ENCODE assay signal across 29 cellular contexts in the genomic region with DNA sequence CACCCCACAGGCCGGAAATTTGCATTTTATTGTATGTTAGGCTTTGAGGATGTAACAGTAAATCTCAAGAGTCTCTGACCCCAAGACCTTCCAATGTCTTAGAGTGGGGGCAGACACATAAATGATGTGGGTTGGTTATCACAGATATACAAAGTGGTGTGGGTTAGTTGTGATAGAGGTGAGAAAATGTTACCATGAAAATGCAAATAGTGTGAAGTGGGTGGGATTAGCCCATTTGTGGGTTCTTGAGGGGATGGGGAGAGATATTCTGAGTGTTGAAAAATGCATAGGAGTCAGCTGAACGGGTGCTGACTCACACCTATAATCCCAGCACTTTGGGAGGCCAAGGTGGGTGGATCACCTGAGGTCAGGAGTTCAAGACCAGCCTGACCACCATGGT. TPM values are rescaled to one million over a fixed set of nuclear protein-coding genes. Genes with fewer than 3 reads are reported as not detected.
DNase-seq lines count a peak whose midpoint lies in the region; ATAC-seq, FAIRE-seq and TF ChIP-seq lines count a peak whose summit lies in the region.
"Had no signal": no experiment of that assay in that cellular context is flagged by ENCODE, and none has a peak within 500 bp of the region (broad histone marks: within the 10 kb centered on the region; RNA-seq: fewer than 3 reads in every experiment).

No MANE protein-coding gene starts in this region.

- H3K79me2 ChIP-seq in K562 (ENCODE audit: control insufficient read depth, insufficient read depth, low read length) = no peaks in the 10 kb centered on the region

- H3K36me3 ChIP-seq in K562 (ENCODE audit: control insufficient read depth, insufficient read depth, low read length) = no peaks in the 10 kb centered on the region
- no peaks in the 10 kb centered on the region for H3K36me3 ChIP-seq in neutrophil
- H3K36me3 ChIP-seq: Peyer's patch had no signal

- no peak overlapping the region for H3K9ac ChIP-seq in K562 (ENCODE audit: insufficient read depth in 1 of 2, low read depth in 2 of 2, low read length in 2 of 2)

- POLR2A ChIA-PET in K562 (lab: Yijun Ruan, JAX) = no interaction called here

- ATAC-seq in K562 (no peak), HG02588 (IDR thresholded peaks at IDR 0.05; ENCODE audit: unreplicated experiment) (no peak), HG03460 (IDR thresholded peaks at IDR 0.05; ENCODE audit: unreplicated experiment) (no peak)
- ATAC-seq: HepG2 had no signal

- H3K9me3 Mint-ChIP-seq in T-helper 2 cell treated with Interferon-gamma antibody and Interleukin-4, amounts not matched to agents 5 μg/mL and 100 μg/mL, for 36 hours = no peaks in the 10 kb centered on the region

- DNase-seq in stimulated activated CD4-positive, alpha-beta T cell treated with anti-CD3 and anti-CD28 coated beads, Interleukin-4, amount 100 ng/mL, for 24 hours = peak; percentile 8
- DNase-seq in stimulated activated CD4-positive, alpha-beta T cell treated with anti-CD3 and anti-CD28 coated beads, Interleukin-12 subunit alpha, Interleukin-12 subunit beta, amount 100 ng/mL, for 4 hours = no peak
- peak; percentile 32 for DNase-seq in T-helper 2 cell treated with Interferon-gamma antibody and Interleukin-4, amounts not matched to agents 5 μg/mL and 100 μg/mL, for 36 hours (ENCODE audit: low spot score)
- DNase-seq in K562 (ENCODE audit: extremely low read depth in 1 of 4, low spot score in 3 of 4) = no peak
- no peak for DNase-seq in GM13977 (ENCODE audit: low spot score)
- DNase-seq: C1 segment of cervical spinal cord; Caco-2; CD4-positive, alpha-beta memory T cell; DMS 273 treated with DMSO at 0.1 percent for 48 hours; DMS79; EL; GDM1; Kasumi-1; MV-4-11; NCI-H1105; NCI-H1436 treated with DMSO at 0.1 percent for 48 hours; NCI-H187 treated with DMSO at 0.1 percent for 48 hours; NCI-H2107; NCI-H526 treated with DMSO at 0.1 percent for 48 hours; Peyer's patch; SIG-M5 had no signal

- TF ChIP-seq CTCF in K562 (IDR thresholded peaks at IDR 0.05 in 2 of 3, conservative IDR thresholded peaks at IDR 0.05 in 1 of 3; ENCODE audit: insufficient read depth in 2 of 3, low read depth in 1 of 3, low read length in 3 of 3) (no peak), neutrophil (IDR thresholded peaks at IDR 0.05) (no peak), GM13977 (IDR thresholded peaks at IDR 0.05; ENCODE audit: extremely low read depth, insufficient read depth, missing control alignments) (no peak)

- TF ChIP-seq POLR2A in K562 (conservative IDR thresholded peaks at IDR 0.05) = no peak

- no peak overlapping the region for H3K27ac Mint-ChIP-seq in T-helper 2 cell treated with Interferon-gamma antibody and Interleukin-4, amounts not matched to agents 5 μg/mL and 100 μg/mL, for 36 hours

- in situ Hi-C loops in K562 (cut with MboI) = no loop called here
- in situ Hi-C loops in GM13977 (cut with MboI; ENCODE audit: low pct_unique_long_range_greater_than_20kb, low sequenced_read_pairs, unreplicated experiment) = no loop called here

- no peaks in the 10 kb centered on the region for H4K20me1 ChIP-seq in K562 (replicated peaks; ENCODE audit: control insufficient read depth, insufficient read depth, low read length)

- whole genome bisulfite sequencing in K562 (ENCODE audit: insufficient coverage, low coverage, missing lambda C conversion rate) = 54% methylated on average over 2 of the region's 2 CpGs

- no peaks in the 10 kb centered on the region for H3K9me1 ChIP-seq in K562 (ENCODE audit: control insufficient read depth, insufficient read depth, low read length)

- H3K4me3 ChIP-seq in K562 (no peak overlapping the region), neutrophil (ENCODE audit: low read depth in 1 of 2, low read length in 1 of 2) (no peak overlapping the region)
- H3K4me3 ChIP-seq: Peyer's patch, SK-N-MC had no signal

- H3K4me2 ChIP-seq in K562 (ENCODE audit: insufficient read depth, low read length) = no peak overlapping the region

- H3K27me3 ChIP-seq in K562 (ENCODE audit: control insufficient read depth in 2 of 2, insufficient read depth in 2 of 2, low read length in 2 of 2) (no peaks in the 10 kb centered on the region), neutrophil (no peaks in the 10 kb centered on the region)
- H3K27me3 ChIP-seq: Peyer's patch had no signal

- H3K4me3 Mint-ChIP-seq in T-helper 2 cell treated with Interferon-gamma antibody and Interleukin-4, amounts not matched to agents 5 μg/mL and 100 μg/mL, for 36 hours = no peak overlapping the region

- H2AFZ ChIP-seq in K562 (ENCODE audit: low read depth, low read length) = no peak overlapping the region

- intact Hi-C loops in K562 (cut with micrococcal nuclease) = no loop called here

- BruUV-seq in K562 (replicated peaks; lab: Mats Ljungman, UMichigan) = no TSS peak

- H3K27me3 Mint-ChIP-seq in T-helper 2 cell treated with Interferon-gamma antibody and Interleukin-4, amounts not matched to agents 5 μg/mL and 100 μg/mL, for 36 hours (ENCODE audit: low read depth) = peaks cover 13% of the 10 kb centered on the region

- no peaks in the 10 kb centered on the region for H3K36me3 Mint-ChIP-seq in T-helper 2 cell treated with Interferon-gamma antibody and Interleukin-4, amounts not matched to agents 5 μg/mL and 100 μg/mL, for 36 hours (ENCODE audit: low read depth)
- H3K36me3 Mint-ChIP-seq: CD4-positive, alpha-beta memory T cell had no signal

- FAIRE-seq in K562 (lab: Jason Lieb, UNC) = no peak
- FAIRE-seq: GM12891, GM19239, H54, HepG2 had no signal

- CTCF ChIA-PET in K562 (lab: Yijun Ruan, JAX; ENCODE audit: low intra/inter-chr PET ratio) = no interaction called here

- no peak for TF ChIP-seq EP300 in K562 (IDR thresholded peaks at IDR 0.05; ENCODE audit: low read length)

- TF ChIP-seq RAD21 in K562 (CRISPR knock-in tag; conservative IDR thresholded peaks at IDR 0.05 in 1 of 2, IDR thresholded peaks at IDR 0.05 in 1 of 2) = no peak

- H3K27ac ChIP-seq in K562 (ENCODE audit: extremely low read depth, low read depth, low read length) (no peak overlapping the region), neutrophil (peak overlapping the region; percentile 69)
- H3K27ac ChIP-seq: Peyer's patch had no signal

- H3K9me3 ChIP-seq in K562 (replicated peaks; ENCODE audit: control insufficient read depth, insufficient read depth, low read depth, low read length) (no peaks in the 10 kb centered on the region), neutrophil (no peaks in the 10 kb centered on the region)
- H3K9me3 ChIP-seq: Caco-2, Peyer's patch had no signal

- peaks cover 16% of the 10 kb centered on the region for H3K4me1 Mint-ChIP-seq in T-helper 2 cell treated with Interferon-gamma antibody and Interleukin-4, amounts not matched to agents 5 μg/mL and 100 μg/mL, for 36 hours (ENCODE audit: low read depth)

- H3K4me1 ChIP-seq in K562 (replicated peaks in 1 of 2; ENCODE audit: control insufficient read depth in 2 of 2, insufficient read depth in 2 of 2, low read length in 2 of 2) (peaks cover 0 to 15% of the 10 kb centered on the region in 2 experiments; a peak in 4 of 5 replicates), neutrophil (ENCODE audit: control insufficient read depth in 1 of 2, insufficient read depth in 1 of 2, low read depth in 1 of 2, low read length in 1 of 2) (peaks cover 55 to 82% of the 10 kb centered on the region in 2 experiments)
- H3K4me1 ChIP-seq: Caco-2 had no signal

TF ChIP-seq in K562, 482 proteins besides CTCF, POLR2A, EP300 and RAD21 (continues in another document):
- TF ChIP-seq MYC (IDR thresholded peaks at IDR 0.05; ENCODE audit: low read depth, low read length) (no peak), MYC (CRISPR knock-in tag; IDR thresholded peaks at IDR 0.05; ENCODE audit: borderline replicate concordance, low read depth) (no peak)

RNA-seq across cellular contexts. Expression of a gene that starts 7.9 kb away (rescaled TPM):
- 42.1 and 93.4 TPM in 2 replicates for total RNA-seq in K562 (2011; cell fraction: chromatin; rRNA removed; ENCODE audit: low replicate concordance)
- 32.7 and 49.0 TPM in 2 replicates for total RNA-seq in K562 (2011; cell fraction: nucleolus; rRNA removed)
- 61.5 and 67.7 TPM in 2 replicates for total RNA-seq in K562 (2011; cell fraction: nucleoplasm; rRNA removed)
- total RNA-seq in K562 (2014; rRNA removed) (20.3 and 24.3 TPM in 2 replicates), K562 (2014; rRNA removed; fragmentation: Illumina TruSeq; extraction: Trizol) (21.8 and 29.5 TPM in 2 replicates), K562 (2015; rRNA removed; fragmentation: Illumina TruSeq; extraction: Trizol) (23.8 and 25.4 TPM in 2 replicates), K562 (2021) (35.4 and 39.5 TPM in 2 replicates)
- polyA plus RNA-seq in K562 (2011; rRNA removed) (26.2 and 40.7 TPM in 2 replicates), K562 (2014; fragmentation: Illumina TruSeq; extraction: Trizol) (35.4 and 38.1 TPM in 2 replicates), K562 (2014; fragmentation: Nextera tagmentation; extraction: Ambion mirVana) (10 to 100 TPM; 13.6 to 18.8 TPM), K562 (2014; rRNA removed) (30.4 and 30.5 TPM in 2 replicates)
- polyA plus RNA-seq in K562 (2011; cell fraction: cytosol; rRNA removed) = 10.7 and 19.3 TPM in 2 replicates
- 34.2 and 35.9 TPM in 2 replicates for polyA plus RNA-seq in K562 (2011; cell fraction: nucleus; rRNA removed)
- 30.1 and 36.5 TPM in 2 replicates for polyA plus RNA-seq in K562 (2012)
- polyA minus RNA-seq in K562 (2011; rRNA and poly(A)+ RNA removed) = 30.0 and 36.5 TPM in 2 replicates
- polyA minus RNA-seq in K562 (2011; cell fraction: cytosol; rRNA and poly(A)+ RNA removed) = 10.1 and 12.3 TPM in 2 replicates
- 21.9 and 33.2 TPM in 2 replicates for polyA minus RNA-seq in K562 (2011; cell fraction: nucleus; rRNA and poly(A)+ RNA removed)

RNA-seq across cellular contexts. Expression of a gene that starts 45.9 kb away (rescaled TPM):
- total RNA-seq in K562 (2011; cell fraction: chromatin; rRNA removed; ENCODE audit: low replicate concordance) = 3.5 and 7.0 TPM in 2 replicates
- total RNA-seq in K562 (2011; cell fraction: nucleolus; rRNA removed) = 1.7 and 2.9 TPM in 2 replicates
- total RNA-seq in K562 (2011; cell fraction: nucleoplasm; rRNA removed) = 3.9 and 8.0 TPM in 2 replicates
- total RNA-seq in K562 (2014; rRNA removed) (18.8 and 19.3 TPM in 2 replicates), K562 (2014; rRNA removed; fragmentation: Illumina TruSeq; extraction: Trizol) (35.1 and 41.7 TPM in 2 replicates), K562 (2015; rRNA removed; fragmentation: Illumina TruSeq; extraction: Trizol) (33.4 and 36.9 TPM in 2 replicates), K562 (2021) (21.6 and 22.1 TPM in 2 replicates)
- polyA plus RNA-seq in K562 (2011; rRNA removed) (18.5 and 28.5 TPM in 2 replicates), K562 (2014; fragmentation: Illumina TruSeq; extraction: Trizol) (33.2 and 39.8 TPM in 2 replicates), K562 (2014; fragmentation: Nextera tagmentation; extraction: Ambion mirVana) (10 to 100 TPM; 22.0 to 30.2 TPM), K562 (2014; rRNA removed) (29.8 and 32.1 TPM in 2 replicates)
- 2.9 and 7.9 TPM in 2 replicates for polyA plus RNA-seq in K562 (2011; cell fraction: cytosol; rRNA removed)
- polyA plus RNA-seq in K562 (2011; cell fraction: nucleus; rRNA removed) = 3.1 and 3.7 TPM in 2 replicates
- 27.6 and 38.2 TPM in 2 replicates for polyA plus RNA-seq in K562 (2012)
- polyA minus RNA-seq in K562 (2011; rRNA and poly(A)+ RNA removed) = 12.8 and 13.2 TPM in 2 replicates
- polyA minus RNA-seq in K562 (2011; cell fraction: cytosol; rRNA and poly(A)+ RNA removed) = 4.3 and 6.9 TPM in 2 replicates
- polyA minus RNA-seq in K562 (2011; cell fraction: nucleus; rRNA and poly(A)+ RNA removed) = 4.3 and 6.6 TPM in 2 replicates

Comparison
In these comparisons a context has a peak if more than half of its experiments do, and no peak if none do; other contexts are left out.
1. DNase-seq: peak in stimulated activated CD4-positive, alpha-beta T cell treated with anti-CD3 and anti-CD28 coated beads, Interleukin-4, amount 100 ng/mL, for 24 hours (single experiment) and T-helper 2 cell treated with Interferon-gamma antibody and Interleukin-4, amounts not matched to agents 5 μg/mL and 100 μg/mL, for 36 hours (single experiment); none in stimulated activated CD4-positive, alpha-beta T cell treated with anti-CD3 and anti-CD28 coated beads, Interleukin-12 subunit alpha, Interleukin-12 subunit beta, amount 100 ng/mL, for 4 hours (single experiment), K562 (0 of 4) and GM13977 (single experiment).